In genomic region chr15:48683991-48684765, GRCh38 we compare ENCODE assay signal across 19 cellular contexts. TPM values are rescaled to one million over a fixed set of nuclear protein-coding genes. Genes with fewer than 3 reads are reported as not detected.
A peak's percentile ranks its signal among the peaks of the same experiment; 100 is the strongest.
DNase-seq lines count a peak whose midpoint lies in the region; ATAC-seq, FAIRE-seq and TF ChIP-seq lines count a peak whose summit lies in the region.
"Had no signal": no experiment of that assay in that cellular context is flagged by ENCODE, and none has a peak within 500 bp of the region (broad histone marks: within the 10 kb centered on the region; RNA-seq: fewer than 3 reads in every experiment).

No MANE protein-coding gene starts in this region.

- H3K4me1 ChIP-seq in IMR-90 (ENCODE audit: control insufficient read depth, insufficient read depth, low read length) (peaks cover 7% of the 10 kb centered on the region), keratinocyte (ENCODE audit: control insufficient read depth, extremely low read depth, insufficient read depth, low read length) (peaks cover 32% of the 10 kb centered on the region), trophoblast cell (ENCODE audit: control insufficient read depth in 1 of 2, insufficient read depth in 2 of 2, low read length in 2 of 2) (peaks cover 3 to 9% of the 10 kb centered on the region in 2 experiments)
- H3K4me1 ChIP-seq: HAP-1 had no signal

- TF ChIP-seq POLR2A in IMR-90 (IDR thresholded peaks at IDR 0.05; ENCODE audit: low read depth, low read length): no peak

- H3K4me1 Mint-ChIP-seq in Calu3 (ENCODE audit: low read depth, unreplicated experiment): peaks cover 8% of the 10 kb centered on the region
- H3K4me1 Mint-ChIP-seq: CD4-positive, CD25-positive, alpha-beta regulatory T cell had no signal

- H3K23ac ChIP-seq in IMR-90 (ENCODE audit: low read depth, low read length) (no peak overlapping the region), trophoblast cell (ENCODE audit: low read length) (no peak overlapping the region)

- no peak overlapping the region for H2AFZ ChIP-seq in IMR-90 (replicated peaks; ENCODE audit: low read length, poor library complexity)
- no peak overlapping the region for H2AFZ ChIP-seq in keratinocyte (ENCODE audit: control insufficient read depth, low read length)
- no peak overlapping the region for H2AFZ ChIP-seq in trophoblast cell (ENCODE audit: insufficient read depth, low read length, poor library complexity)
- H2AFZ ChIP-seq: PC-9 had no signal

- H4K20me1 ChIP-seq in IMR-90 (ENCODE audit: insufficient read depth, low read length) (no peaks in the 10 kb centered on the region), keratinocyte (ENCODE audit: control insufficient read depth, extremely low read depth, insufficient read depth, low read length) (no peaks in the 10 kb centered on the region)

- peak overlapping the region; percentile 2; the same call in 1 of the 2 replicates for H2BK20ac ChIP-seq in IMR-90 (ENCODE audit: low read depth, low read length)

- H3K36me3 Mint-ChIP-seq in Calu3 (ENCODE audit: insufficient read depth, unreplicated experiment): no peaks in the 10 kb centered on the region
- H3K36me3 Mint-ChIP-seq: CD4-positive, CD25-positive, alpha-beta regulatory T cell had no signal

- TF ChIP-seq CTCF in IMR-90 (conservative IDR thresholded peaks at IDR 0.05; ENCODE audit: low read depth, low read length) (no peak), bronchial epithelial cell (IDR thresholded peaks at IDR 0.05; ENCODE audit: insufficient read depth, low read length, severe bottlenecking) (no peak), keratinocyte (optimal IDR thresholded peaks at IDR 0.05 in 1 of 3, IDR thresholded peaks at IDR 0.05 in 1 of 3, conservative IDR thresholded peaks at IDR 0.05 in 1 of 3; ENCODE audit: extremely low read depth in 1 of 3, insufficient read depth in 2 of 3, low read length in 3 of 3) (no peak), Calu3 (IDR thresholded peaks at IDR 0.05; ENCODE audit: unreplicated experiment) (no peak)

- peak overlapping the region; percentile 67 for H2AK5ac ChIP-seq in IMR-90 (ENCODE audit: low read depth, low read length)
- no peak overlapping the region for H2AK5ac ChIP-seq in trophoblast cell (ENCODE audit: low read length)

- H3K14ac ChIP-seq in IMR-90 (replicated peaks; ENCODE audit: low read depth, low read length) (no peak overlapping the region), trophoblast cell (ENCODE audit: low read length) (no peak overlapping the region)

- H4K8ac ChIP-seq in IMR-90 (ENCODE audit: low read depth in 2 of 2, low read length in 2 of 2) (no peak overlapping the region), trophoblast cell (ENCODE audit: low read depth, low read length) (no peak overlapping the region)

- H3K4me3 Mint-ChIP-seq in Calu3 (ENCODE audit: low read depth, unreplicated experiment): no peak overlapping the region
- H3K4me3 Mint-ChIP-seq: HFFc6 had no signal

- no peak overlapping the region for H2AK9ac ChIP-seq in IMR-90 (replicated peaks; ENCODE audit: low read depth, low read length, poor library complexity)

- H3K79me1 ChIP-seq in IMR-90 (ENCODE audit: low read depth in 1 of 2, low read length in 2 of 2) (no peaks in the 10 kb centered on the region; a peak in 1 of 4 replicates), trophoblast cell (ENCODE audit: low read length) (no peaks in the 10 kb centered on the region)

- H4K12ac ChIP-seq in trophoblast cell (ENCODE audit: low read depth, low read length): no peak overlapping the region

- no peak overlapping the region for H4K5ac ChIP-seq in IMR-90 (ENCODE audit: low read depth, low read length)

- H3K56ac ChIP-seq in IMR-90 (ENCODE audit: extremely low read depth, insufficient read depth, low read length): no peak overlapping the region

- DNase-seq in IMR-90 (no peak), bronchial epithelial cell (ENCODE audit: low read depth) (peak; percentile 93), keratinocyte (ENCODE audit: low read depth, low spot score) (no peak), trophoblast cell (peak; percentile 56 to 91), GM03348 (ENCODE audit: low spot score) (no peak), Calu3 (no peak)
- DNase-seq: CD4-positive, CD25-positive, alpha-beta regulatory T cell; DMS53; GOT3; HFFc6; NCI-H2029; NCI-H446; NCI-H524 treated with DMSO at 0.1 percent for 48 hours; NCI-H774; Right ventricle myocardium superior had no signal

- TF ChIP-seq RAD21 in IMR-90 (IDR thresholded peaks at IDR 0.05; ENCODE audit: low read length): no peak

- H3K36me3 ChIP-seq in IMR-90 (ENCODE audit: control insufficient read depth, insufficient read depth, low read length) (no peaks in the 10 kb centered on the region), bronchial epithelial cell (ENCODE audit: control insufficient read depth, insufficient read depth, low read length) (no peaks in the 10 kb centered on the region), keratinocyte (ENCODE audit: control insufficient read depth in 2 of 2, extremely low read depth in 1 of 2, insufficient read depth in 2 of 2, low read length in 2 of 2) (no peaks in the 10 kb centered on the region), trophoblast cell (ENCODE audit: control insufficient read depth in 1 of 2, insufficient read depth in 2 of 2, low read length in 2 of 2) (no peaks in the 10 kb centered on the region)
- H3K36me3 ChIP-seq: HAP-1, SJSA1 had no signal

- no peak overlapping the region for H2BK5ac ChIP-seq in IMR-90 (ENCODE audit: low read depth, low read length, poor library complexity, severe bottlenecking)
- H2BK5ac ChIP-seq in trophoblast cell (ENCODE audit: low read depth, low read length, poor library complexity): no peak overlapping the region

- H3K9ac ChIP-seq in IMR-90 (ENCODE audit: low read depth, low read length) (no peak overlapping the region), keratinocyte (ENCODE audit: control insufficient read depth, extremely low read depth, insufficient read depth, low read length) (no peak overlapping the region), trophoblast cell (ENCODE audit: low read length) (no peak overlapping the region)

- CTCF ChIA-PET in IMR-90 (lab: Yijun Ruan, JAX) (interaction anchor here (0.6 to 1.6 kb wide), 2 partner anchors 9 to 244 kb away, joined by 3 read pairs; no protein-coding TSS in a partner anchor), Calu3 (lab: Charles Lee) (no interaction called here)

- H3K4me2 ChIP-seq in IMR-90 (ENCODE audit: low read depth, low read length): no peak overlapping the region
- peak overlapping the region; percentile 30 for H3K4me2 ChIP-seq in keratinocyte (ENCODE audit: control insufficient read depth, extremely low read depth, insufficient read depth, low read depth, low read length)
- no peak overlapping the region for H3K4me2 ChIP-seq in trophoblast cell (ENCODE audit: low read length)

- H3K27me3 Mint-ChIP-seq in Calu3 (ENCODE audit: unreplicated experiment): no peaks in the 10 kb centered on the region

- intact Hi-C loops in IMR-90 (cut with micrococcal nuclease) (no loop called here), Calu3 (cut with micrococcal nuclease; ENCODE audit: unreplicated experiment) (no loop called here)

- H4K91ac ChIP-seq in IMR-90 (ENCODE audit: insufficient read depth, low read depth, low read length): no peak overlapping the region; the same call in 1 of the 2 replicates
- no peak overlapping the region for H4K91ac ChIP-seq in trophoblast cell (ENCODE audit: low read depth, low read length)

- H3K9me1 ChIP-seq in IMR-90 (ENCODE audit: insufficient read depth, low read length): peaks cover 20% of the 10 kb centered on the region
- no peaks in the 10 kb centered on the region for H3K9me1 ChIP-seq in keratinocyte (ENCODE audit: control insufficient read depth, extremely low read depth, insufficient read depth, low read length)

- no peak overlapping the region for H2BK12ac ChIP-seq in trophoblast cell (ENCODE audit: low read length)

- H3K9me3 ChIP-seq in IMR-90 (ENCODE audit: control insufficient read depth, insufficient read depth, low read length) (no peaks in the 10 kb centered on the region), keratinocyte (ENCODE audit: control insufficient read depth, low read depth, low read length) (no peaks in the 10 kb centered on the region), trophoblast cell (ENCODE audit: insufficient read depth, low read depth, low read length) (no peaks in the 10 kb centered on the region)
- H3K9me3 ChIP-seq: HAP-1, SJSA1 had no signal

- peak overlapping the region; percentile 94; the same call in 1 of the 3 replicates for H2BK15ac ChIP-seq in IMR-90 (ENCODE audit: low read depth, low read length)

- no peak overlapping the region for H3K27ac Mint-ChIP-seq in Calu3 (ENCODE audit: unreplicated experiment)
- H3K27ac Mint-ChIP-seq: CD4-positive, CD25-positive, alpha-beta regulatory T cell had no signal

- BruUV-seq in IMR-90 (replicated peaks; lab: Mats Ljungman, UMichigan) (no TSS peak), Calu3 (replicated peaks; lab: Mats Ljungman, UMichigan) (no TSS peak)

- no peak for ATAC-seq in IMR-90 (ENCODE audit: low read depth)
- ATAC-seq in activated CD4-positive, CD25-positive, alpha-beta regulatory T cell treated with anti-CD3 and anti-CD28 coated beads, Interleukin-2, amount 50 U/mL, for 24 hours: no peak

- no peaks in the 10 kb centered on the region for H3K27me3 ChIP-seq in IMR-90 (ENCODE audit: control insufficient read depth, insufficient read depth, low read length)
- H3K27me3 ChIP-seq in bronchial epithelial cell (ENCODE audit: control insufficient read depth, insufficient read depth, low read length): no peaks in the 10 kb centered on the region
- no peaks in the 10 kb centered on the region for H3K27me3 ChIP-seq in keratinocyte (ENCODE audit: control insufficient read depth, extremely low read depth, insufficient read depth, low read length)
- H3K27me3 ChIP-seq in trophoblast cell (ENCODE audit: insufficient read depth, low read length): no peaks in the 10 kb centered on the region
- H3K27me3 ChIP-seq: SJSA1 had no signal

- WGBS in IMR-90 (ENCODE audit: extremely low coverage in 2 of 2, insufficient read length in 1 of 2), 2 experiments: no CpG with 5 or more reads among the region's 4 CpGs
- no CpG with 5 or more reads among the region's 4 CpGs for WGBS in trophoblast cell (ENCODE audit: extremely low coverage, insufficient coverage, insufficient read length)

- H2BK120ac ChIP-seq in IMR-90 (ENCODE audit: low read depth, low read length) (peak overlapping the region; percentile 49), trophoblast cell (ENCODE audit: insufficient read depth, low read length, poor library complexity) (no peak overlapping the region)

- H3K4ac ChIP-seq in IMR-90 (ENCODE audit: low read depth, low read length) (peak overlapping the region; percentile 68; the same call in 1 of the 2 replicates), trophoblast cell (ENCODE audit: low read depth, low read length) (no peak overlapping the region)

- no peak for FAIRE-seq in bronchial epithelial cell (lab: Jason Lieb, UNC)
- peak; percentile 78 for FAIRE-seq in keratinocyte (lab: Jason Lieb, UNC)

- H3K27ac ChIP-seq in IMR-90 (ENCODE audit: insufficient read depth, low read length): no peak overlapping the region
- H3K27ac ChIP-seq in keratinocyte (ENCODE audit: control insufficient read depth, insufficient read depth, low read length): peak overlapping the region; percentile 33
- H3K27ac ChIP-seq in trophoblast cell (ENCODE audit: low read depth, low read length): no peak overlapping the region
- H3K27ac ChIP-seq: SJSA1 had no signal

- H3K4me3 ChIP-seq in IMR-90 (ENCODE audit: insufficient read depth, low read depth, low read length): no peak overlapping the region
- no peak overlapping the region for H3K4me3 ChIP-seq in bronchial epithelial cell (ENCODE audit: low read depth, low read length)
- H3K4me3 ChIP-seq in keratinocyte (ENCODE audit: control insufficient read depth in 2 of 3, extremely low read depth in 1 of 3, insufficient read depth in 2 of 3, low read depth in 1 of 3, low read length in 3 of 3): no peak overlapping the region
- no peak overlapping the region for H3K4me3 ChIP-seq in trophoblast cell (ENCODE audit: low read depth, low read length)
- H3K4me3 ChIP-seq: HAP-1, PC-9, SJSA1 had no signal

- in situ Hi-C loops in IMR-90 (cut with MboI; ENCODE audit: low sequenced_read_pairs): no loop called here

- H3K79me2 ChIP-seq in keratinocyte (ENCODE audit: control insufficient read depth, insufficient read depth, low read length): no peaks in the 10 kb centered on the region
- H3K79me2 ChIP-seq in trophoblast cell (ENCODE audit: control insufficient read depth, insufficient read depth, low read length, poor library complexity): no peaks in the 10 kb centered on the region

- no peak overlapping the region for H3K18ac ChIP-seq in IMR-90 (ENCODE audit: low read depth, low read length)
- no peak overlapping the region for H3K18ac ChIP-seq in trophoblast cell (ENCODE audit: low read length)

- H3K9me3 Mint-ChIP-seq in Calu3 (ENCODE audit: low read depth, unreplicated experiment): peaks cover 2% of the 10 kb centered on the region

- POLR2A ChIA-PET in IMR-90 (lab: Charles Lee; ENCODE audit: unreplicated experiment): no interaction called here

- dilution Hi-C loops in IMR-90 (cut with HindIII; ENCODE audit: low sequenced_read_pairs, unreplicated experiment) (no loop called here), keratinocyte (cut with MboI; ENCODE audit: extremely low pct_ligation_motif_present, low sequenced_read_pairs) (no loop called here)

RNA-seq across cellular contexts. Expression of gene FBN1, which starts 38.7 kb away (rescaled TPM):
- total RNA-seq in IMR-90 (2012; rRNA removed) (283 and 326 TPM in 2 replicates), bronchial epithelial cell (0.90 and 6.3 TPM in 2 replicates), Calu3 (2022) (0.93 and 1.1 TPM in 2 replicates)
- polyA plus RNA-seq in IMR-90 (2012; rRNA removed) (130 and 134 TPM in 2 replicates), keratinocyte (3.1 to 4.8 TPM (median 3.5 TPM) in 3 replicates)
- polyA plus RNA-seq in IMR-90 (2012; cell fraction: cytosol; rRNA removed): 90.0 and 130 TPM in 2 replicates
- polyA plus RNA-seq in IMR-90 (2012; cell fraction: nucleus; rRNA removed; ENCODE audit: low replicate concordance): 150 and 261 TPM in 2 replicates
- polyA plus RNA-seq in keratinocyte (2011; ENCODE audit: low read depth): 0.32 TPM
- polyA plus RNA-seq in keratinocyte (2011; cell fraction: cytosol; rRNA removed): 0.96 and 1.0 TPM in 2 replicates
- polyA plus RNA-seq in keratinocyte (2011; cell fraction: nucleus; rRNA removed): 12.3 and 12.7 TPM in 2 replicates
- polyA plus RNA-seq in keratinocyte (2012; ENCODE audit: low replicate concordance): 0.18 and 2.9 TPM in 2 replicates
- 5.1 to 14.5 TPM (median 11.5 TPM) in 3 replicates for polyA minus RNA-seq in keratinocyte
- polyA minus RNA-seq in keratinocyte (2011; cell fraction: cytosol; rRNA and poly(A)+ RNA removed): 2.3 TPM
- polyA minus RNA-seq in keratinocyte (2011; cell fraction: nucleus; rRNA and poly(A)+ RNA removed): 19.3 and 37.8 TPM in 2 replicates
- 4.4 and 5.3 TPM in 2 replicates for polyA plus RNA-seq in trophoblast cell (2013)
- polyA plus RNA-seq: CD4-positive, CD25-positive, alpha-beta regulatory T cell had no signal

Comparison
In these comparisons a context has a peak if more than half of its experiments do, and no peak if none do; other contexts are left out.
1. DNase-seq: peak in bronchial epithelial cell (single experiment) and trophoblast cell (2 of 2); none in IMR-90 (single experiment), keratinocyte (single experiment), GM03348 (single experiment) and Calu3 (single experiment).
2. RNA of gene FBN1, which starts 38.7 kb away (total RNA-seq): 283 to 326 TPM in IMR-90; 0.90 to 6.3 TPM in bronchial epithelial cell and 0.93 to 1.1 TPM in Calu3; every median in the first group is over 10 times any median in the second.